In the genomic region with DNA sequence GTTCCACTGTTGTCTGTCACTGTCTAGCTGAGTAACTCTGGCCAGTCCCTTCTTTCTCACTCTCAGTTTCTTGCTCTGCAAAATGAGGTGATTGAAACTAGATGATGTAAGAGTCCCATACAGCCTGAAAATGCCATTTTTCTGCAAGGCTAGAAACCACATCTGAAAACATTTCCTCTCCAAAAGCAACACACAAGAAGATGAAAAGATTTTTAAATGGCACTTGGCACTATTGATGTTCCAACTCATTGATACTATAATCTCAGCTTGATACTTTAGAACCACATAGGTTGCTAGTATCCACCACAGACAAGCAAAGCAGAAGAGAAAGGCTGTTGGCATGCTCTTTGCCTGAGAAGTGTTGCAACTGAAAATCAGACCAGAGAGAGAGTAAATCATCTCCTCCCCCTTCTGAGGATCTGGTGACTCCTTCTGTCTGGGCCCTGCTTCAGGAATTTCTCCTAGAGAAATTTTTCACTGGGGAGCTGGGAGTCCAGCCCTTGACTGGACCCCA, we compare ENCODE assay signal across 11 cellular contexts.
DNase-seq lines count a peak whose midpoint lies in the region; ATAC-seq lines count a peak whose summit lies in the region.
"Had no signal": no experiment of that assay in that cellular context is flagged by ENCODE, and none has a peak within 500 bp of the region (broad histone marks: within the 10 kb centered on the region; RNA-seq: fewer than 3 reads in every experiment).

No MANE protein-coding gene starts in this region.

- no peak for DNase-seq in activated CD4-positive, alpha-beta T cell treated with anti-CD3 and anti-CD28 coated beads for 36 hours
- DNase-seq in activated CD4-positive, alpha-beta T cell treated with anti-CD3 and anti-CD28 coated beads, Interleukin-2, amount 50 U/mL, for 4 hours = no peak
- DNase-seq in adipocyte (ENCODE audit: low read depth) (no peak), ureter (ENCODE audit: low spot score) (peak; percentile 44), cortex of kidney (lab: John Stamatoyannopoulos, UW) (no peak), EL (no peak)
- DNase-seq in activated CD8-positive, alpha-beta memory T cell treated with anti-CD3 and anti-CD28 coated beads, Interleukin-2, amount 10 ng/mL, durations not matched to agents 7 days and 5 days = no peak
- DNase-seq: NCI-H1930 had no signal

- H3K9me3 ChIP-seq in adipocyte (ENCODE audit: control insufficient read depth, low read length) = no peaks in the 10 kb centered on the region
- H3K9me3 ChIP-seq: ovary had no signal

- POLR2A ChIA-PET in activated CD4-positive, alpha-beta T cell treated with anti-CD3 and anti-CD28 coated beads for 36 hours (lab: Charles Lee) = no interaction called here

- no peaks in the 10 kb centered on the region for H3K27me3 Mint-ChIP-seq in activated CD4-positive, alpha-beta T cell treated with anti-CD3 and anti-CD28 coated beads for 36 hours
- H3K27me3 Mint-ChIP-seq in activated CD8-positive, alpha-beta memory T cell treated with anti-CD3 and anti-CD28 coated beads, Interleukin-2, amount 10 ng/mL, durations not matched to agents 7 days and 5 days = no peaks in the 10 kb centered on the region
- H3K27me3 Mint-ChIP-seq: brain had no signal

- CTCF ChIA-PET in activated CD4-positive, alpha-beta T cell treated with anti-CD3 and anti-CD28 coated beads for 36 hours (lab: Charles Lee) = no interaction called here
- CTCF ChIA-PET in activated CD8-positive, alpha-beta memory T cell treated with anti-CD3 and anti-CD28 coated beads, Interleukin-2, amount 10 ng/mL, durations not matched to agents 7 days and 5 days (lab: Charles Lee) = no interaction called here

- intact Hi-C loops in activated CD4-positive, alpha-beta T cell treated with anti-CD3 and anti-CD28 coated beads for 36 hours (cut with DNase I, micrococcal nuclease) = no loop called here

- H3K4me1 ChIP-seq in adipocyte (ENCODE audit: control insufficient read depth, insufficient read depth, low read length) = peaks cover 18% of the 10 kb centered on the region

- peak overlapping the region; percentile 16 for H3K9ac ChIP-seq in adipocyte (ENCODE audit: low read length)

- peaks cover 8% of the 10 kb centered on the region for H3K9me3 Mint-ChIP-seq in activated CD4-positive, alpha-beta T cell treated with anti-CD3 and anti-CD28 coated beads for 36 hours (ENCODE audit: low read depth)
- peaks cover 3% of the 10 kb centered on the region for H3K9me3 Mint-ChIP-seq in activated CD8-positive, alpha-beta memory T cell treated with anti-CD3 and anti-CD28 coated beads, Interleukin-2, amount 10 ng/mL, durations not matched to agents 7 days and 5 days (ENCODE audit: low read depth)

- H3K27me3 ChIP-seq in adipocyte (replicated peaks; ENCODE audit: control insufficient read depth, insufficient read depth, low read length) = no peaks in the 10 kb centered on the region
- H3K27me3 ChIP-seq: ovary had no signal

- ATAC-seq in activated CD4-positive, alpha-beta T cell treated with anti-CD3 and anti-CD28 coated beads for 36 hours = peak; percentile 33
- peak; percentile 96 for ATAC-seq in HG02938 (IDR thresholded peaks at IDR 0.05; ENCODE audit: unreplicated experiment)
- no peak for ATAC-seq in activated CD8-positive, alpha-beta memory T cell treated with anti-CD3 and anti-CD28 coated beads, Interleukin-2, amount 10 ng/mL, durations not matched to agents 7 days and 5 days

- no peak overlapping the region for H3K4me3 Mint-ChIP-seq in activated CD4-positive, alpha-beta T cell treated with anti-CD3 and anti-CD28 coated beads for 36 hours
- H3K4me3 Mint-ChIP-seq in activated CD8-positive, alpha-beta memory T cell treated with anti-CD3 and anti-CD28 coated beads, Interleukin-2, amount 10 ng/mL, durations not matched to agents 7 days and 5 days = no peak overlapping the region
- H3K4me3 Mint-ChIP-seq: brain had no signal

- no peaks in the 10 kb centered on the region for H3K36me3 Mint-ChIP-seq in activated CD4-positive, alpha-beta T cell treated with anti-CD3 and anti-CD28 coated beads for 36 hours (ENCODE audit: low read depth)
- H3K36me3 Mint-ChIP-seq in activated CD8-positive, alpha-beta memory T cell treated with anti-CD3 and anti-CD28 coated beads, Interleukin-2, amount 10 ng/mL, durations not matched to agents 7 days and 5 days = no peaks in the 10 kb centered on the region
- H3K36me3 Mint-ChIP-seq: brain had no signal

- peak overlapping the region; percentile 42 for H3K4me3 ChIP-seq in adipocyte (ENCODE audit: low read length)
- H3K4me3 ChIP-seq: ovary had no signal

- H3K36me3 ChIP-seq in adipocyte (ENCODE audit: control insufficient read depth, insufficient read depth, low read length, severe bottlenecking) = no peaks in the 10 kb centered on the region
- H3K36me3 ChIP-seq: ovary had no signal

- H3K27ac Mint-ChIP-seq in activated CD4-positive, alpha-beta T cell treated with anti-CD3 and anti-CD28 coated beads for 36 hours = no peak overlapping the region
- no peak overlapping the region for H3K27ac Mint-ChIP-seq in activated CD8-positive, alpha-beta memory T cell treated with anti-CD3 and anti-CD28 coated beads, Interleukin-2, amount 10 ng/mL, durations not matched to agents 7 days and 5 days

- H3K4me1 Mint-ChIP-seq in activated CD4-positive, alpha-beta T cell treated with anti-CD3 and anti-CD28 coated beads for 36 hours = no peaks in the 10 kb centered on the region
- no peaks in the 10 kb centered on the region for H3K4me1 Mint-ChIP-seq in activated CD8-positive, alpha-beta memory T cell treated with anti-CD3 and anti-CD28 coated beads, Interleukin-2, amount 10 ng/mL, durations not matched to agents 7 days and 5 days
